In genomic region chr7:1521454-1521853, GRCh38 we compare ENCODE assay signal across 12 cellular contexts. TPM values are rescaled to one million over a fixed set of nuclear protein-coding genes. Genes with fewer than 3 reads are reported as not detected.
"Had no signal": no experiment of that assay in that cellular context is flagged by ENCODE, and none has a peak within 500 bp of the region (broad histone marks: within the 10 kb centered on the region; RNA-seq: fewer than 3 reads in every experiment).

No MANE protein-coding gene starts in this region.

- H3K9me3 ChIP-seq: uterus had no signal

- H3K27me3 Mint-ChIP-seq: activated naive CD4-positive, alpha-beta T cell treated with anti-CD3 and anti-CD28 coated beads, Interleukin-2, amount 50 U/mL, for 24 hours had no signal

- H3K4me3 ChIP-seq: uterus had no signal

- DNase-seq: activated CD8-positive, alpha-beta memory T cell treated with anti-CD3 and anti-CD28 coated beads for 24 hours; amniotic stem cell; caudate nucleus; naive thymus-derived CD4-positive, alpha-beta T cell; stimulated activated CD4-positive, alpha-beta T cell treated with anti-CD3 and anti-CD28 coated beads, Interleukin-12 subunit alpha, Interleukin-12 subunit beta, amount 100 ng/mL, for 4 hours; stimulated activated CD4-positive, alpha-beta T cell treated with anti-CD3 and anti-CD28 coated beads, Interleukin-2, amount 100 ng/mL, for 24 hours; uterus had no signal

- H3K4me1 ChIP-seq: uterus had no signal

- H3K36me3 ChIP-seq: uterus had no signal

- ATAC-seq: left lobe of liver; naive thymus-derived CD4-positive, alpha-beta T cell had no signal

- H3K4me3 Mint-ChIP-seq: activated naive CD4-positive, alpha-beta T cell treated with anti-CD3 and anti-CD28 coated beads, Interleukin-2, amount 50 U/mL, for 24 hours; naive thymus-derived CD4-positive, alpha-beta T cell had no signal

- H3K27me3 ChIP-seq: uterus had no signal

- H3K27ac Mint-ChIP-seq: activated naive CD4-positive, alpha-beta T cell treated with anti-CD3 and anti-CD28 coated beads, Interleukin-2, amount 50 U/mL, for 24 hours; naive thymus-derived CD4-positive, alpha-beta T cell had no signal

- H3K27ac ChIP-seq: uterus, VCaP had no signal

RNA-seq across cellular contexts. Expression of gene TMEM184A, which starts 34.6 kb away (rescaled TPM):
- total RNA-seq: mononuclear cell; T-helper 1 cell treated with Interleukin-12 subunit alpha and Interleukin-12 subunit beta and Interleukin-4 antibody, amounts not matched to agents 30 ng/mL and 1 ng/mL, for 36 hours had no signal
